ENCODE assay signal across 1 cellular context in the genomic region with DNA sequence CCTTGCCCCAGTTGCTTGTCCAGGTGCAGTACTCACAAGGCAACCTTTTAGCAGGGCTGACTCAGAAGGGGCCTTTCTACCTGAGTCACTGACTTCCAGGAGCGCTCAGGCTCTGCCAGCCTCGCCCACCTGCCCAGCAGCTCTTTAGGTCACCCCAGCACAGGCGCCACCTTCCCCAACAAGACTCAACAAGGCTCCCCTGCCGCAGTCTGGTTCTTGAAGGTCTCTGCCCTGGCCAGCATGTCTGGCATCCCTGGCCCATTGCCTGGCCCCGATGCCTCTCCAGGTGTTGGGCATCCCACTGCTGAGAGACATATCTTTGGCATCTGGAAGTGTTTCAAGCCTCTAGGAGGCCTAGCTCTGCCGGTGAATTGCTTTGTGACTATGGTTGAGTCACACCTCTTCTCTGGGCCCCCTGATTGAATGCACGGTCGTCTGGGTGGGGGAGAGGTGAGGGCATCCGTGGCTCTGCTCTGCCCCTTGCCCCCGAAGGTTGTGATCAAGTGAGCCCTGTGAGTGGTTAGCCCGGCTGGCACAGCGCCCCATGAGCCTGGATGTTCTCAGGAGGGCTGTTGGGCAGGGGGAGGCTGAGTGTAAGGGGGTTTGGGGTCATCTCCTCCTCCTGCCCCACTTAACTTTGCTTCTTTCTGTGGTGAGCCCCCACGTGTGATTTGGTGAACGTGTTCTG.
TF ChIP-seq lines count a peak whose summit lies in the region.

No MANE protein-coding gene starts in this region.

TF ChIP-seq in A549, 52 proteins besides CTCF, POLR2A, EP300 and RAD21:
- no peak for TF ChIP-seq RNF2 (IDR thresholded peaks at IDR 0.05; ENCODE audit: borderline replicate concordance, low read depth)
- no peak for TF ChIP-seq POLR2AphosphoS2 (conservative IDR thresholded peaks at IDR 0.05; ENCODE audit: low read length)
- no peak for TF ChIP-seq NPAS2 (CRISPR knock-in tag; IDR thresholded peaks at IDR 0.05; ENCODE audit: borderline replicate concordance)
- no peak for TF ChIP-seq ZC3H11A (IDR thresholded peaks at IDR 0.05)
- TF ChIP-seq CEBPB (IDR thresholded peaks at IDR 0.05), result no peak
- no peak for TF ChIP-seq NFE2L2 (conservative IDR thresholded peaks at IDR 0.05; ENCODE audit: low read length)
- TF ChIP-seq MAZ (IDR thresholded peaks at IDR 0.05; ENCODE audit: borderline replicate concordance, low read depth, low read length), result no peak
- no peak for TF ChIP-seq MAFK (IDR thresholded peaks at IDR 0.05; ENCODE audit: partially characterized antibody)
- no peak for TF ChIP-seq FOXS1 (CRISPR knock-in tag; IDR thresholded peaks at IDR 0.05)
- no peak for TF ChIP-seq HOXB13 (CRISPR knock-in tag; IDR thresholded peaks at IDR 0.05; ENCODE audit: low read depth)
- TF ChIP-seq BHLHE40 (IDR thresholded peaks at IDR 0.05; ENCODE audit: low read depth, low read length), result no peak
- TF ChIP-seq HOXB5 (CRISPR knock-in tag; IDR thresholded peaks at IDR 0.05), result no peak
- TF ChIP-seq, protein P1, sequence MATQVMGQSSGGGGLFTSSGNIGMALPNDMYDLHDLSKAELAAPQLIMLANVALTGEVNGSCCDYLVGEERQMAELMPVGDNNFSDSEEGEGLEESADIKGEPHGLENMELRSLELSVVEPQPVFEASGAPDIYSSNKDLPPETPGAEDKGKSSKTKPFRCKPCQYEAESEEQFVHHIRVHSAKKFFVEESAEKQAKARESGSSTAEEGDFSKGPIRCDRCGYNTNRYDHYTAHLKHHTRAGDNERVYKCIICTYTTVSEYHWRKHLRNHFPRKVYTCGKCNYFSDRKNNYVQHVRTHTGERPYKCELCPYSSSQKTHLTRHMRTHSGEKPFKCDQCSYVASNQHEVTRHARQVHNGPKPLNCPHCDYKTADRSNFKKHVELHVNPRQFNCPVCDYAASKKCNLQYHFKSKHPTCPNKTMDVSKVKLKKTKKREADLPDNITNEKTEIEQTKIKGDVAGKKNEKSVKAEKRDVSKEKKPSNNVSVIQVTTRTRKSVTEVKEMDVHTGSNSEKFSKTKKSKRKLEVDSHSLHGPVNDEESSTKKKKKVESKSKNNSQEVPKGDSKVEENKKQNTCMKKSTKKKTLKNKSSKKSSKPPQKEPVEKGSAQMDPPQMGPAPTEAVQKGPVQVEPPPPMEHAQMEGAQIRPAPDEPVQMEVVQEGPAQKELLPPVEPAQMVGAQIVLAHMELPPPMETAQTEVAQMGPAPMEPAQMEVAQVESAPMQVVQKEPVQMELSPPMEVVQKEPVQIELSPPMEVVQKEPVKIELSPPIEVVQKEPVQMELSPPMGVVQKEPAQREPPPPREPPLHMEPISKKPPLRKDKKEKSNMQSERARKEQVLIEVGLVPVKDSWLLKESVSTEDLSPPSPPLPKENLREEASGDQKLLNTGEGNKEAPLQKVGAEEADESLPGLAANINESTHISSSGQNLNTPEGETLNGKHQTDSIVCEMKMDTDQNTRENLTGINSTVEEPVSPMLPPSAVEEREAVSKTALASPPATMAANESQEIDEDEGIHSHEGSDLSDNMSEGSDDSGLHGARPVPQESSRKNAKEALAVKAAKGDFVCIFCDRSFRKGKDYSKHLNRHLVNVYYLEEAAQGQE (IDR thresholded peaks at IDR 0.05), result no peak
- no peak for TF ChIP-seq ZNF302 (CRISPR knock-in tag; IDR thresholded peaks at IDR 0.05)
- no peak for TF ChIP-seq CHD2 (IDR thresholded peaks at IDR 0.05; ENCODE audit: low read length, partially characterized antibody)
